In genomic region chr11:78499971-78500370, GRCh38 we compare ENCODE assay signal across 21 cellular contexts.
"Had no signal": no experiment of that assay in that cellular context is flagged by ENCODE, and none has a peak within 500 bp of the region (broad histone marks: within the 10 kb centered on the region; RNA-seq: fewer than 3 reads in every experiment).

No MANE protein-coding gene starts in this region.

- H3K27me3 ChIP-seq: adrenal gland, tibial nerve had no signal

- ATAC-seq: right cardiac atrium had no signal

- H3K9me3 ChIP-seq: adrenal gland, tibial nerve had no signal

- H3K27ac ChIP-seq: adrenal gland, skin epidermis, tibial nerve, WERI-Rb-1 had no signal

- H3K36me3 ChIP-seq: adrenal gland, tibial nerve, WERI-Rb-1 had no signal

- H3K4me3 ChIP-seq: adrenal gland, lung, skin epidermis, tibial nerve had no signal

- DNase-seq: activated CD4-positive, alpha-beta T cell treated with anti-CD3 and anti-CD28 coated beads for 1 hour; activated CD4-positive, alpha-beta T cell treated with anti-CD3 and anti-CD28 coated beads, Interleukin-2, amount 50 U/mL, for 4 hours; activated effector memory CD4-positive, alpha-beta T cell treated with anti-CD3 and anti-CD28 coated beads, Interleukin-2, amount 50 U/mL, for 16 hours; activated naive CD4-positive, alpha-beta T cell treated with anti-CD3 and anti-CD28 coated beads, Interleukin-2, amount 50 U/mL, for 16 hours; activated T-cell treated with anti-CD3 and anti-CD28 coated beads, Interleukin-2, amount 50 U/mL, for 72 hours; adrenal gland; foreskin melanocyte; glutamatergic neuron; hypothalamus; midbrain; nephron progenitor cell; nucleus accumbens; right cardiac atrium; stimulated activated CD4-positive, alpha-beta T cell treated with anti-CD3 and anti-CD28 coated beads, Interleukin-15, amount 100 ng/mL, for 24 hours; stimulated activated CD4-positive, alpha-beta T cell treated with anti-CD3 and anti-CD28 coated beads, Interleukin-2, amount 100 ng/mL, for 48 hours; SW 1271; T-helper 2 cell; WERI-Rb-1 had no signal
